In genomic region chr5:140547508-140548299, GRCh38 we compare ENCODE assay signal across 8 cellular contexts. TPM values are rescaled to one million over a fixed set of nuclear protein-coding genes. Genes with fewer than 3 reads are reported as not detected.
DNase-seq lines count a peak whose midpoint lies in the region; ATAC-seq and TF ChIP-seq lines count a peak whose summit lies in the region.

Gene EIF4EBP3, plus strand, starts transcription at chr5:140547662. Its CDS starts 76 bp downstream, at chr5:140547738.

- ATAC-seq in GM18867 (IDR thresholded peaks at IDR 0.05; ENCODE audit: unreplicated experiment): peak; percentile 97
- peak; percentile 97 for ATAC-seq in HG03103 (IDR thresholded peaks at IDR 0.05; ENCODE audit: low read depth, unreplicated experiment)
- ATAC-seq in lung (ENCODE audit: insufficient read depth, low FRiP score): peak; percentile 94

- H3K27ac ChIP-seq in effector memory CD4-positive, alpha-beta T cell (ENCODE audit: insufficient read depth, low read length, poor library complexity, severe bottlenecking): peak within 1 kb of the TSS; percentile 83
- peak within 1 kb of the TSS; percentile 95 to 97 for H3K27ac ChIP-seq in lung (ENCODE audit: low read depth in 1 of 2, low read length in 1 of 2)

- POLR2A ChIA-PET in activated CD8-positive, alpha-beta memory T cell treated with anti-CD3 and anti-CD28 coated beads for 36 hours (lab: Charles Lee): interaction anchor here (0.5 to 1.6 kb wide), 7 partner anchors 10 to 100 kb away, joined by 3 to 8 read pairs (median 5); partner anchors contain the start of genes APBB3, IK, NDUFA2 and SLC35A4

- DNase-seq in A172 (ENCODE audit: low spot score): peak; percentile 72
- DNase-seq in NCI-H524 treated with DMSO at 0.1 percent for 48 hours (lab: John Stamatoyannopoulos, UW): peak; percentile 3
- peak; percentile 69 to 83 (median 78) for DNase-seq in effector memory CD4-positive, alpha-beta T cell
- peak; percentile 96 for DNase-seq in lung (ENCODE audit: low spot score)
- DNase-seq in stimulated activated CD4-positive, alpha-beta T cell treated with anti-CD3 and anti-CD28 coated beads, TNF-alpha, amount 100 ng/mL, for 24 hours (ENCODE audit: low read depth in 3 of 3): peak; percentile 78 to 87 (median 80)

- peaks cover 41% of the 10 kb centered on the region for H3K36me3 ChIP-seq in effector memory CD4-positive, alpha-beta T cell (ENCODE audit: control insufficient read depth, insufficient read depth, low read length)
- H3K36me3 ChIP-seq in lung (ENCODE audit: control insufficient read depth in 2 of 2, insufficient read depth in 2 of 2, low read length in 2 of 2): peaks cover 11 to 33% of the 10 kb centered on the region in 2 donors

- no peaks in the 10 kb centered on the region for H3K27me3 ChIP-seq in effector memory CD4-positive, alpha-beta T cell (replicated peaks; ENCODE audit: control insufficient read depth, insufficient read depth, low read length, poor library complexity, severe bottlenecking)
- no peaks in the 10 kb centered on the region for H3K27me3 ChIP-seq in lung (ENCODE audit: control insufficient read depth, insufficient read depth)

- 0 to 1% methylated on average over 52 of the region's 52 CpGs for WGBS in lung, 2 donors

- CTCF ChIA-PET in activated CD8-positive, alpha-beta memory T cell treated with anti-CD3 and anti-CD28 coated beads for 36 hours (lab: Charles Lee): interaction anchor here (0.8 to 3.4 kb wide), 5 partner anchors 10 to 196 kb away, joined by 3 to 15 read pairs (median 4); partner anchors contain the start of gene SRA1

- H3K9me3 ChIP-seq in effector memory CD4-positive, alpha-beta T cell (ENCODE audit: control insufficient read depth, low read length): no peaks in the 10 kb centered on the region
- no peaks in the 10 kb centered on the region for H3K9me3 ChIP-seq in lung (ENCODE audit: control insufficient read depth in 2 of 2, insufficient read depth in 1 of 2, low read length in 1 of 2)

- peak; percentile 39 for TF ChIP-seq CTCF in lung (IDR thresholded peaks at IDR 0.05; ENCODE audit: control extremely low read depth, extremely low read depth)

- H3K4me3 ChIP-seq in effector memory CD4-positive, alpha-beta T cell (ENCODE audit: insufficient read depth, low read depth, low read length, poor library complexity, severe bottlenecking): peak within 1 kb of the TSS; percentile 71
- peak within 1 kb of the TSS; percentile 44 for H3K4me3 ChIP-seq in lung

- H3K4me1 ChIP-seq in effector memory CD4-positive, alpha-beta T cell (ENCODE audit: control insufficient read depth, insufficient read depth, low read length, poor library complexity, severe bottlenecking): peaks cover 23% of the 10 kb centered on the region
- H3K4me1 ChIP-seq in lung (ENCODE audit: control insufficient read depth in 2 of 2, insufficient read depth in 2 of 2, low read length in 2 of 2): peaks cover 24 to 29% of the 10 kb centered on the region in 2 donors

RNA-seq across cellular contexts. Expression of gene EIF4EBP3, which starts in this region (rescaled TPM):
- not detected in 2 replicates for total RNA-seq in A172 (2014; rRNA removed; shearing (Covaris generic))
- total RNA-seq in activated CD8-positive, alpha-beta memory T cell treated with anti-CD3 and anti-CD28 coated beads for 36 hours: 10 to 100 TPM; 13.6 to 14.1 TPM
- 10 to 100 TPM in 1 of 2 donors, 1 to 10 TPM in 1; 5.2 to 13.3 TPM for total RNA-seq in lung
- 10 to 100 TPM; 27.6 to 69.5 TPM for polyA plus RNA-seq in lung

Comparison
In these comparisons a context has a peak if more than half of its experiments do, and no peak if none do; other contexts are left out.
1. Peak in every context shown above with its lines: DNase-seq, ATAC-seq, H3K4me3 ChIP-seq and H3K27ac ChIP-seq.
2. Peak in DNase-seq in A172; RNA of the gene not detected or under 1 TPM.
3. DNase-seq: peak in every context shown above with its lines; median percentile 96 in lung; 80 in stimulated activated CD4-positive, alpha-beta T cell treated with anti-CD3 and anti-CD28 coated beads, TNF-alpha, amount 100 ng/mL, for 24 hours; 78 in effector memory CD4-positive, alpha-beta T cell; 72 in A172; 3 in NCI-H524 treated with DMSO at 0.1 percent for 48 hours.